12 cellular contexts compared by ENCODE assay signal in genomic region chr3:43872901-43873300, GRCh38.
DNase-seq lines count a peak whose midpoint lies in the region; TF ChIP-seq lines count a peak whose summit lies in the region.
"Had no signal": no experiment of that assay in that cellular context is flagged by ENCODE, and none has a peak within 500 bp of the region (broad histone marks: within the 10 kb centered on the region; RNA-seq: fewer than 3 reads in every experiment).

No MANE protein-coding gene starts in this region.

- H3K9me3 ChIP-seq in ascending aorta = no peaks in the 10 kb centered on the region
- H3K9me3 ChIP-seq: adrenal gland had no signal

- intact Hi-C loops in ascending aorta (cut with DNase I) = loop anchor here (5.0 to 10.0 kb wide), 3 partner anchors 101 to 888 kb away; partner anchors contain the start of gene ANO10

- DNase-seq in NCI-H2171 treated with DMSO at 0.1 percent for 48 hours (lab: John Stamatoyannopoulos, UW) (peak; percentile 19), NCI-H2171 (lab: John Stamatoyannopoulos, UW) (no peak), ascending aorta (ENCODE audit: low spot score in 2 of 2) (peak in 1 of 2 donors; percentile 31), glomerular visceral epithelial cell (ENCODE audit: extremely low spot score) (peak; percentile 68), superior temporal gyrus (ENCODE audit: extremely low spot score) (peak; percentile 21), GM10266 (ENCODE audit: extremely low spot score) (no peak), NCI-H1417 treated with DMSO at 0.1 percent for 48 hours (lab: John Stamatoyannopoulos, UW) (no peak), NCI-H187 treated with DMSO at 0.1 percent for 48 hours (lab: John Stamatoyannopoulos, UW) (no peak)
- DNase-seq: adrenal gland; naive thymus-derived CD4-positive, alpha-beta T cell; NCI-H146 had no signal

- no peaks in the 10 kb centered on the region for H3K27me3 ChIP-seq in ascending aorta
- H3K27me3 ChIP-seq: adrenal gland had no signal

- peak overlapping the region; percentile 49 to 85 for H3K27ac ChIP-seq in ascending aorta
- H3K27ac ChIP-seq: 22Rv1, adrenal gland had no signal

- peaks cover 11 to 33% of the 10 kb centered on the region in 2 donors for H3K4me1 ChIP-seq in ascending aorta
- H3K4me1 ChIP-seq: adrenal gland had no signal

- no peak overlapping the region for H3K4me3 ChIP-seq in ascending aorta
- H3K4me3 ChIP-seq: adrenal gland had no signal

- H3K36me3 ChIP-seq in ascending aorta = no peaks in the 10 kb centered on the region
- H3K36me3 ChIP-seq: adrenal gland had no signal

- TF ChIP-seq CTCF in ascending aorta (IDR thresholded peaks at IDR 0.05) (no peak), GM10266 (IDR thresholded peaks at IDR 0.05; ENCODE audit: control insufficient read depth, insufficient read depth, low read depth, missing control alignments) (no peak)

Comparison
In these comparisons a context has a peak if more than half of its experiments do, and no peak if none do; other contexts are left out.
1. DNase-seq: peak in NCI-H2171 treated with DMSO at 0.1 percent for 48 hours (single experiment), glomerular visceral epithelial cell (single experiment) and superior temporal gyrus (single experiment); none in NCI-H2171 (single experiment), GM10266 (single experiment), NCI-H1417 treated with DMSO at 0.1 percent for 48 hours (single experiment) and NCI-H187 treated with DMSO at 0.1 percent for 48 hours (single experiment).